9 cellular contexts compared by ENCODE assay signal in the genomic region with DNA sequence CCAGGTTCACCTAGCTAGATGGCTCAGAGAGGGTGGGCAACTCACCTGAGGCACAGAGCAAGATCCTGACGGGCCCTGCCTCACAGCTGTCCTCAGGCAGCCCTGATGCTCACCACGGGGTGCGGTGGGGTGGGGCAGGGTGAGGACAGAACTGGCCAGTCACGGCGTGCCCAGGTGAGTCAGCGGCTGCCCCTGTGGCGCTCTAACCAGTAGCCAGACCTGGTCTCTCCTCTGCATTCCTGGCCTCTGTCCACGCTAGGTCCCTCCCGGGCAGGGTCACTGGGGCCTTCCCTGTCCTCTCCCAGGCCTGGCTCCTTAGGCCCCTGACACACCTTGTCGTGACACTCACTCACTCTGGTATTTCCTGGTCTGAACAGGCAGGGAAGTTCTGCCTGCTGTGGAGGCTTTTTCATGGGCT. TPM values are rescaled to one million over a fixed set of nuclear protein-coding genes. Genes with fewer than 3 reads are reported as not detected.
DNase-seq lines count a peak whose midpoint lies in the region; ATAC-seq, FAIRE-seq and TF ChIP-seq lines count a peak whose summit lies in the region.
"Had no signal": no experiment of that assay in that cellular context is flagged by ENCODE, and none has a peak within 500 bp of the region (broad histone marks: within the 10 kb centered on the region; RNA-seq: fewer than 3 reads in every experiment).

No MANE protein-coding gene starts in this region.

- H3K4me1 Mint-ChIP-seq in activated CD4-positive, alpha-beta T cell treated with anti-CD3 and anti-CD28 coated beads, Interleukin-2, amount 10 ng/mL, durations not matched to agents 24 days and 14 days, result peaks cover 26% of the 10 kb centered on the region
- H3K4me1 Mint-ChIP-seq in activated naive CD8-positive, alpha-beta T cell treated with anti-CD3 and anti-CD28 coated beads, Interleukin-2, amount 10 ng/mL, durations not matched to agents 7 days and 5 days, result peaks cover 24% of the 10 kb centered on the region

- H3K4me2 ChIP-seq in HepG2 (ENCODE audit: low read depth, low read length), result no peak overlapping the region

- H3K36me3 Mint-ChIP-seq in activated CD4-positive, alpha-beta T cell treated with anti-CD3 and anti-CD28 coated beads, Interleukin-2, amount 10 ng/mL, durations not matched to agents 24 days and 14 days (ENCODE audit: low read depth), result no peaks in the 10 kb centered on the region
- H3K36me3 Mint-ChIP-seq in activated naive CD8-positive, alpha-beta T cell treated with anti-CD3 and anti-CD28 coated beads, Interleukin-2, amount 10 ng/mL, durations not matched to agents 7 days and 5 days, result no peaks in the 10 kb centered on the region

- intact Hi-C loops in activated CD4-positive, alpha-beta T cell treated with anti-CD3 and anti-CD28 coated beads, Interleukin-2, amount 10 ng/mL, durations not matched to agents 24 days and 14 days (cut with micrococcal nuclease), result no loop called here
- intact Hi-C loops in HepG2 (cut with micrococcal nuclease; ENCODE audit: unreplicated experiment) (no loop called here), thyroid gland (cut with DNase I) (no loop called here)

- no peak for TF ChIP-seq POLR2A in HepG2 (IDR thresholded peaks at IDR 0.05; ENCODE audit: insufficient read depth in 1 of 2, low read depth in 2 of 2, low read length in 2 of 2)
- peak in 1 of 2 donors; percentile 54 for TF ChIP-seq POLR2A in thyroid gland (IDR thresholded peaks at IDR 0.05)

- H4K20me1 ChIP-seq in HepG2 (ENCODE audit: insufficient read depth, low read length), result no peaks in the 10 kb centered on the region

- H3K27ac ChIP-seq in HepG2 (ENCODE audit: extremely low read length, insufficient read depth, low read length), result no peak overlapping the region
- peak overlapping the region; percentile 71 to 85 (median 81) for H3K27ac ChIP-seq in thyroid gland
- H3K27ac ChIP-seq: neutrophil had no signal

- H3K79me2 ChIP-seq in HepG2 (ENCODE audit: insufficient read depth, low read length), result no peaks in the 10 kb centered on the region

- DNase-seq in activated CD4-positive, alpha-beta T cell treated with anti-CD3 and anti-CD28 coated beads, Interleukin-2, amount 10 ng/mL, durations not matched to agents 24 days and 14 days, result no peak
- DNase-seq in activated CD4-positive, alpha-beta T cell treated with anti-CD3 and anti-CD28 coated beads, Interleukin-2, amount 50 U/mL, for 4 hours, result no peak
- no peak for DNase-seq in activated naive CD8-positive, alpha-beta T cell treated with anti-CD3 and anti-CD28 coated beads, Interleukin-2, amount 10 ng/mL, durations not matched to agents 7 days and 5 days
- no peak for DNase-seq in HepG2 (ENCODE audit: low spot score)
- DNase-seq in thyroid gland, result peak; percentile 93
- no peak for DNase-seq in midbrain (lab: John Stamatoyannopoulos, UW)
- no peak for DNase-seq in NK-92 treated with Interleukin-12 subunit alpha and Interleukin-12 subunit beta, amount 100 ng/mL, for 24 hours (lab: John Stamatoyannopoulos, UW)
- DNase-seq in effector CD8-positive, alpha-beta T cell (lab: John Stamatoyannopoulos, UW), result no peak

- no peaks in the 10 kb centered on the region for H3K36me3 ChIP-seq in HepG2 (replicated peaks in 1 of 2; ENCODE audit: control insufficient read depth in 1 of 2, insufficient read depth in 2 of 2, low read length in 2 of 2)
- peaks cover 0 to 9% of the 10 kb centered on the region in 2 donors for H3K36me3 ChIP-seq in thyroid gland
- H3K36me3 ChIP-seq: neutrophil had no signal

- no peak overlapping the region for H3K9ac ChIP-seq in HepG2 (ENCODE audit: insufficient read depth, low read depth, low read length)

- 21% methylated on average over 6 of the region's 10 CpGs for WGBS in HepG2 (ENCODE audit: low lambda C conversion rate)
- 55% methylated on average over 9 of the region's 10 CpGs; no CpG with 5 or more reads in 1 of the 2 donors for WGBS in thyroid gland, 2 donors

- H3K27me3 Mint-ChIP-seq in activated CD4-positive, alpha-beta T cell treated with anti-CD3 and anti-CD28 coated beads, Interleukin-2, amount 10 ng/mL, durations not matched to agents 24 days and 14 days, result peaks cover 17% of the 10 kb centered on the region
- peaks cover 11% of the 10 kb centered on the region for H3K27me3 Mint-ChIP-seq in activated naive CD8-positive, alpha-beta T cell treated with anti-CD3 and anti-CD28 coated beads, Interleukin-2, amount 10 ng/mL, durations not matched to agents 7 days and 5 days

- TF ChIP-seq CTCF in HepG2 (CRISPR knock-in tag; IDR thresholded peaks at IDR 0.05) (no peak), thyroid gland (IDR thresholded peaks at IDR 0.05) (no peak)

- CTCF ChIA-PET in HepG2 (lab: Yijun Ruan, JAX; ENCODE audit: low intra/inter-chr PET ratio, low total read pairs), result no interaction called here

- in situ Hi-C loops in HepG2 (cut with HindIII; ENCODE audit: extremely low pct_ligation_motif_present, low pct_unique_long_range_greater_than_20kb), result no loop called here

- no peaks in the 10 kb centered on the region for H3K9me3 ChIP-seq in HepG2 (ENCODE audit: low read length)
- no peaks in the 10 kb centered on the region for H3K9me3 ChIP-seq in thyroid gland
- H3K9me3 ChIP-seq: neutrophil had no signal

- TF ChIP-seq RAD21 in HepG2 (CRISPR knock-in tag; IDR thresholded peaks at IDR 0.05), result no peak

- H3K4me1 ChIP-seq in HepG2 (ENCODE audit: insufficient read depth, low read length) (no peaks in the 10 kb centered on the region), thyroid gland (peaks cover 42 to 73% of the 10 kb centered on the region in 2 donors)

- POLR2A ChIA-PET in activated naive CD8-positive, alpha-beta T cell treated with anti-CD3 and anti-CD28 coated beads, Interleukin-2, amount 10 ng/mL, durations not matched to agents 7 days and 5 days (lab: Charles Lee), result no interaction called here
- POLR2A ChIA-PET in HepG2 (lab: Yijun Ruan, JAX), result no interaction called here

- no peak overlapping the region for H3K4me3 ChIP-seq in HepG2 (replicated peaks in 1 of 3; ENCODE audit: insufficient read depth in 1 of 3, low read depth in 2 of 3, low read length in 3 of 3)
- peak overlapping the region; percentile 58 to 69 (median 63) for H3K4me3 ChIP-seq in thyroid gland (replicated peaks in 1 of 3)

- FAIRE-seq in HepG2 (lab: Jason Lieb, UNC), result no peak

- H3K27ac Mint-ChIP-seq in activated CD4-positive, alpha-beta T cell treated with anti-CD3 and anti-CD28 coated beads, Interleukin-2, amount 10 ng/mL, durations not matched to agents 24 days and 14 days, result no peak overlapping the region
- peak overlapping the region; percentile 51 for H3K27ac Mint-ChIP-seq in activated naive CD8-positive, alpha-beta T cell treated with anti-CD3 and anti-CD28 coated beads, Interleukin-2, amount 10 ng/mL, durations not matched to agents 7 days and 5 days

- TF ChIP-seq EP300 in HepG2 (IDR thresholded peaks at IDR 0.05; ENCODE audit: low read depth in 2 of 2, low read length in 2 of 2), result no peak
- no peak for TF ChIP-seq EP300 in HepG2 (CRISPR knock-in tag; IDR thresholded peaks at IDR 0.05; ENCODE audit: borderline replicate concordance)

- BruUV-seq in HepG2 (replicated peaks; lab: Mats Ljungman, UMichigan), result no TSS peak

- peak overlapping the region; percentile 83 for H3K4me3 Mint-ChIP-seq in activated CD4-positive, alpha-beta T cell treated with anti-CD3 and anti-CD28 coated beads, Interleukin-2, amount 10 ng/mL, durations not matched to agents 24 days and 14 days
- H3K4me3 Mint-ChIP-seq in activated naive CD8-positive, alpha-beta T cell treated with anti-CD3 and anti-CD28 coated beads, Interleukin-2, amount 10 ng/mL, durations not matched to agents 7 days and 5 days, result peak overlapping the region; percentile 78

- H3K9me3 Mint-ChIP-seq in activated CD4-positive, alpha-beta T cell treated with anti-CD3 and anti-CD28 coated beads, Interleukin-2, amount 10 ng/mL, durations not matched to agents 24 days and 14 days, result no peaks in the 10 kb centered on the region
- H3K9me3 Mint-ChIP-seq in activated naive CD8-positive, alpha-beta T cell treated with anti-CD3 and anti-CD28 coated beads, Interleukin-2, amount 10 ng/mL, durations not matched to agents 7 days and 5 days, result no peaks in the 10 kb centered on the region

- peaks cover 0 to 18% of the 10 kb centered on the region in 2 experiments; a peak in 2 of 5 replicates for H3K27me3 ChIP-seq in HepG2 (ENCODE audit: control insufficient read depth in 1 of 2, insufficient read depth in 2 of 2, low read length in 2 of 2)
- no peaks in the 10 kb centered on the region for H3K27me3 ChIP-seq in thyroid gland

- no peak overlapping the region for H2AFZ ChIP-seq in HepG2 (ENCODE audit: low read length)

- ATAC-seq in activated naive CD8-positive, alpha-beta T cell treated with anti-CD3 and anti-CD28 coated beads, Interleukin-2, amount 10 ng/mL, durations not matched to agents 7 days and 5 days (ENCODE audit: low read depth), result no peak
- ATAC-seq in HepG2, result no peak; the same call in 2 of the 3 replicates

RNA-seq across cellular contexts. Expression of gene ALS2CL, which starts 0.9 kb away (rescaled TPM):
- total RNA-seq in activated CD4-positive, alpha-beta T cell treated with anti-CD3 and anti-CD28 coated beads, Interleukin-2, amount 10 ng/mL, durations not matched to agents 24 days and 14 days, result 0.47 and 0.99 TPM in 2 replicates
- 1 to 10 TPM; 3.6 to 4.5 TPM for total RNA-seq in activated naive CD8-positive, alpha-beta T cell treated with anti-CD3 and anti-CD28 coated beads, Interleukin-2, amount 10 ng/mL, durations not matched to agents 7 days and 5 days
- total RNA-seq in HepG2 (2016; rRNA removed; fragmentation: Illumina TruSeq; extraction: Trizol) (not detected in 2 replicates), thyroid gland (10 to 100 TPM; 55.8 to 68.5 (median 63.7) TPM)
- not detected in 2 replicates for total RNA-seq in HepG2 (2016; cell fraction: cytosol; rRNA removed; fragmentation: Illumina TruSeq; extraction: Trizol; ENCODE audit: low read depth)
- total RNA-seq in HepG2 (2016; cell fraction: insoluble cytoplasmic fraction; rRNA removed; fragmentation: Illumina TruSeq; extraction: Trizol), result not detected in 2 replicates
- total RNA-seq in HepG2 (2016; cell fraction: membrane; rRNA removed; fragmentation: Illumina TruSeq; extraction: Trizol), result not detected in 2 replicates
- total RNA-seq in HepG2 (2016; cell fraction: nucleus; rRNA removed; fragmentation: Illumina TruSeq; extraction: Trizol), result not detected in 2 replicates
- not detected in 2 replicates for polyA plus RNA-seq in HepG2 (2011; rRNA removed)
- not detected in 2 replicates for polyA plus RNA-seq in HepG2 (2011; cell fraction: cytosol; rRNA removed)
- 0.03 TPM in 1 of 2 replicates, not detected in the other for polyA plus RNA-seq in HepG2 (2011; cell fraction: nucleus; rRNA removed)
- polyA plus RNA-seq in HepG2 (2012), result not detected in 2 replicates
- not detected in 2 replicates for polyA plus RNA-seq in HepG2 (2016; cell fraction: cytosol; fragmentation: Illumina TruSeq; extraction: Trizol; ENCODE audit: low read depth)
- not detected in 2 replicates for polyA plus RNA-seq in HepG2 (2016; cell fraction: insoluble cytoplasmic fraction; fragmentation: Illumina TruSeq; extraction: Trizol; ENCODE audit: low read depth)
- polyA plus RNA-seq in HepG2 (2016; cell fraction: membrane; fragmentation: Illumina TruSeq; extraction: Trizol; ENCODE audit: low read depth), result not detected in 2 replicates
- polyA plus RNA-seq in HepG2 (2016; cell fraction: nucleus; fragmentation: Illumina TruSeq; extraction: Trizol; ENCODE audit: insufficient read depth, low read depth), result not detected in 2 replicates
- polyA minus RNA-seq in HepG2 (2011; rRNA and poly(A)+ RNA removed; ENCODE audit: low replicate concordance), result 20.4 TPM in 1 of 2 replicates, not detected in the other
- 0.20 TPM in 1 of 2 replicates, not detected in the other for polyA minus RNA-seq in HepG2 (2011; cell fraction: cytosol; rRNA and poly(A)+ RNA removed)
- not detected in 2 replicates for polyA minus RNA-seq in HepG2 (2011; cell fraction: nucleus; rRNA and poly(A)+ RNA removed)

RNA-seq across cellular contexts. Expression of gene TMIE, which starts 8.6 kb away (rescaled TPM):
- total RNA-seq in activated CD4-positive, alpha-beta T cell treated with anti-CD3 and anti-CD28 coated beads, Interleukin-2, amount 10 ng/mL, durations not matched to agents 24 days and 14 days, result 0.19 TPM in 1 of 2 replicates, not detected in the other
- under 1 TPM; 0.36 to 0.77 TPM for total RNA-seq in activated naive CD8-positive, alpha-beta T cell treated with anti-CD3 and anti-CD28 coated beads, Interleukin-2, amount 10 ng/mL, durations not matched to agents 7 days and 5 days
- total RNA-seq in HepG2 (2016; rRNA removed; fragmentation: Illumina TruSeq; extraction: Trizol), result not detected in 2 replicates
- total RNA-seq in HepG2 (2016; cell fraction: cytosol; rRNA removed; fragmentation: Illumina TruSeq; extraction: Trizol; ENCODE audit: low read depth), result not detected in 2 replicates
- total RNA-seq in HepG2 (2016; cell fraction: insoluble cytoplasmic fraction; rRNA removed; fragmentation: Illumina TruSeq; extraction: Trizol), result not detected in 2 replicates
- total RNA-seq in HepG2 (2016; cell fraction: membrane; rRNA removed; fragmentation: Illumina TruSeq; extraction: Trizol), result not detected in 2 replicates
- total RNA-seq in HepG2 (2016; cell fraction: nucleus; rRNA removed; fragmentation: Illumina TruSeq; extraction: Trizol), result not detected in 2 replicates
- polyA plus RNA-seq in HepG2 (2011; rRNA removed), result not detected in 2 replicates
- polyA plus RNA-seq in HepG2 (2011; cell fraction: cytosol; rRNA removed), result not detected in 2 replicates
- not detected in 2 replicates for polyA plus RNA-seq in HepG2 (2011; cell fraction: nucleus; rRNA removed)
- not detected in 2 replicates for polyA plus RNA-seq in HepG2 (2012)
- not detected in 2 replicates for polyA plus RNA-seq in HepG2 (2016; cell fraction: cytosol; fragmentation: Illumina TruSeq; extraction: Trizol; ENCODE audit: low read depth)
- not detected in 2 replicates for polyA plus RNA-seq in HepG2 (2016; cell fraction: insoluble cytoplasmic fraction; fragmentation: Illumina TruSeq; extraction: Trizol; ENCODE audit: low read depth)
- polyA plus RNA-seq in HepG2 (2016; cell fraction: membrane; fragmentation: Illumina TruSeq; extraction: Trizol; ENCODE audit: low read depth), result not detected in 2 replicates
- not detected in 2 replicates for polyA plus RNA-seq in HepG2 (2016; cell fraction: nucleus; fragmentation: Illumina TruSeq; extraction: Trizol; ENCODE audit: insufficient read depth, low read depth)
- polyA minus RNA-seq in HepG2 (2011; rRNA and poly(A)+ RNA removed; ENCODE audit: low replicate concordance), result 0.14 TPM in 1 of 2 replicates, not detected in the other
- polyA minus RNA-seq in HepG2 (2011; cell fraction: cytosol; rRNA and poly(A)+ RNA removed), result not detected in 2 replicates
- not detected in 2 replicates for polyA minus RNA-seq in HepG2 (2011; cell fraction: nucleus; rRNA and poly(A)+ RNA removed)
- 1 to 10 TPM in 2 of 4 donors, under 1 TPM in 1, not detected in 1; 0.83 to 1.3 (median 1.1) TPM for total RNA-seq in thyroid gland

RNA-seq across cellular contexts. Expression of gene PRSS50, which starts 25.1 kb away (rescaled TPM):
- not detected in 2 replicates for total RNA-seq in activated CD4-positive, alpha-beta T cell treated with anti-CD3 and anti-CD28 coated beads, Interleukin-2, amount 10 ng/mL, durations not matched to agents 24 days and 14 days
- total RNA-seq in activated naive CD8-positive, alpha-beta T cell treated with anti-CD3 and anti-CD28 coated beads, Interleukin-2, amount 10 ng/mL, durations not matched to agents 7 days and 5 days, result not detected
- total RNA-seq in HepG2 (2016; rRNA removed; fragmentation: Illumina TruSeq; extraction: Trizol), result not detected in 2 replicates
- not detected in 2 replicates for total RNA-seq in HepG2 (2016; cell fraction: cytosol; rRNA removed; fragmentation: Illumina TruSeq; extraction: Trizol; ENCODE audit: low read depth)
- total RNA-seq in HepG2 (2016; cell fraction: insoluble cytoplasmic fraction; rRNA removed; fragmentation: Illumina TruSeq; extraction: Trizol), result not detected in 2 replicates
- not detected in 2 replicates for total RNA-seq in HepG2 (2016; cell fraction: membrane; rRNA removed; fragmentation: Illumina TruSeq; extraction: Trizol)
- not detected in 2 replicates for total RNA-seq in HepG2 (2016; cell fraction: nucleus; rRNA removed; fragmentation: Illumina TruSeq; extraction: Trizol)
- not detected in 2 replicates for polyA plus RNA-seq in HepG2 (2011; rRNA removed)
- polyA plus RNA-seq in HepG2 (2011; cell fraction: cytosol; rRNA removed), result not detected in 2 replicates
- polyA plus RNA-seq in HepG2 (2011; cell fraction: nucleus; rRNA removed), result not detected in 2 replicates
- polyA plus RNA-seq in HepG2 (2012), result not detected in 2 replicates
- polyA plus RNA-seq in HepG2 (2016; cell fraction: cytosol; fragmentation: Illumina TruSeq; extraction: Trizol; ENCODE audit: low read depth), result not detected in 2 replicates
- polyA plus RNA-seq in HepG2 (2016; cell fraction: insoluble cytoplasmic fraction; fragmentation: Illumina TruSeq; extraction: Trizol; ENCODE audit: low read depth), result not detected in 2 replicates
- not detected in 2 replicates for polyA plus RNA-seq in HepG2 (2016; cell fraction: membrane; fragmentation: Illumina TruSeq; extraction: Trizol; ENCODE audit: low read depth)
- not detected in 2 replicates for polyA plus RNA-seq in HepG2 (2016; cell fraction: nucleus; fragmentation: Illumina TruSeq; extraction: Trizol; ENCODE audit: insufficient read depth, low read depth)
- polyA minus RNA-seq in HepG2 (2011; rRNA and poly(A)+ RNA removed; ENCODE audit: low replicate concordance), result not detected in 2 replicates
- polyA minus RNA-seq in HepG2 (2011; cell fraction: cytosol; rRNA and poly(A)+ RNA removed), result not detected in 2 replicates
- not detected in 2 replicates for polyA minus RNA-seq in HepG2 (2011; cell fraction: nucleus; rRNA and poly(A)+ RNA removed)
- total RNA-seq in thyroid gland, result 1 to 10 TPM; 1.7 to 6.0 (median 3.6) TPM

Comparison
In these comparisons a context has a peak if more than half of its experiments do, and no peak if none do; other contexts are left out.
1. DNase-seq: peak in thyroid gland (2 of 2); none in activated CD4-positive, alpha-beta T cell treated with anti-CD3 and anti-CD28 coated beads, Interleukin-2, amount 10 ng/mL, durations not matched to agents 24 days and 14 days (single experiment), activated CD4-positive, alpha-beta T cell treated with anti-CD3 and anti-CD28 coated beads, Interleukin-2, amount 50 U/mL, for 4 hours (0 of 2), activated naive CD8-positive, alpha-beta T cell treated with anti-CD3 and anti-CD28 coated beads, Interleukin-2, amount 10 ng/mL, durations not matched to agents 7 days and 5 days (single experiment), HepG2 (single experiment), midbrain (single experiment), NK-92 treated with Interleukin-12 subunit alpha and Interleukin-12 subunit beta, amount 100 ng/mL, for 24 hours (single experiment) and effector CD8-positive, alpha-beta T cell (single experiment).
2. H3K4me3 ChIP-seq: peak in thyroid gland (3 of 3); none in HepG2 (0 of 3).
3. RNA of gene ALS2CL, which starts 0.9 kb away (total RNA-seq): 55.8 to 68.5 TPM in thyroid gland; 3.6 to 4.5 TPM in activated naive CD8-positive, alpha-beta T cell treated with anti-CD3 and anti-CD28 coated beads, Interleukin-2, amount 10 ng/mL, durations not matched to agents 7 days and 5 days, 0.47 to 0.99 TPM in activated CD4-positive, alpha-beta T cell treated with anti-CD3 and anti-CD28 coated beads, Interleukin-2, amount 10 ng/mL, durations not matched to agents 24 days and 14 days and not detected in HepG2; every median in the first group is over 10 times any median in the second.